In genomic region chr10:23437987-23438546, GRCh38 we compare ENCODE assay signal across 8 cellular contexts. TPM values are rescaled to one million over a fixed set of nuclear protein-coding genes. Genes with fewer than 3 reads are reported as not detected.
DNase-seq lines count a peak whose midpoint lies in the region; ATAC-seq and TF ChIP-seq lines count a peak whose summit lies in the region.

No MANE protein-coding gene starts in this region.

- H3K27me3 ChIP-seq in BE2C (peaks cover 21% of the 10 kb centered on the region), ectodermal cell (ENCODE audit: control insufficient read depth, insufficient read depth, low read length, poor library complexity, severe bottlenecking) (peaks cover 16% of the 10 kb centered on the region)

- H3K4me1 ChIP-seq in BE2C (no peaks in the 10 kb centered on the region), ectodermal cell (ENCODE audit: control insufficient read depth, insufficient read depth, low read length) (no peaks in the 10 kb centered on the region)

- peak overlapping the region; percentile 55 for H3K4me3 ChIP-seq in BE2C (ENCODE audit: low read depth, low read length)
- H3K4me3 ChIP-seq in NB4 (ENCODE audit: low read depth, low read length), result peak overlapping the region; percentile 53
- peak overlapping the region; percentile 76 for H3K4me3 ChIP-seq in ectodermal cell (ENCODE audit: insufficient read depth, low read depth, low read length)

- H3K36me3 ChIP-seq in BE2C (no peaks in the 10 kb centered on the region), ectodermal cell (ENCODE audit: control insufficient read depth, insufficient read depth, low read length) (no peaks in the 10 kb centered on the region)

- peak overlapping the region; percentile 81 for H3K4me3 Mint-ChIP-seq in nephron progenitor cell

- H3K36me3 Mint-ChIP-seq in nephron progenitor cell (ENCODE audit: low read depth), result no peaks in the 10 kb centered on the region

- H3K4me1 Mint-ChIP-seq in nephron progenitor cell, result peaks cover 25% of the 10 kb centered on the region

- H3K9me3 Mint-ChIP-seq in nephron progenitor cell, result no peaks in the 10 kb centered on the region

- WGBS in ectodermal cell, 2 experiments, result 90 to 94% methylated on average over 20 of the region's 20 CpGs

- ATAC-seq in HG02884 (IDR thresholded peaks at IDR 0.05; ENCODE audit: unreplicated experiment) (no peak), GM21786 (IDR thresholded peaks at IDR 0.05; ENCODE audit: unreplicated experiment) (no peak)

- no peak overlapping the region for H3K27ac ChIP-seq in ectodermal cell (ENCODE audit: insufficient read depth, low read depth, low read length, poor library complexity, severe bottlenecking)

- TF ChIP-seq CTCF in BE2C (IDR thresholded peaks at IDR 0.05; ENCODE audit: low read depth, low read length), result no peak
- TF ChIP-seq CTCF in NB4 (IDR thresholded peaks at IDR 0.05; ENCODE audit: low read depth, low read length), result no peak
- no peak for TF ChIP-seq CTCF in nephron progenitor cell (IDR thresholded peaks at IDR 0.05)

- no peak for TF ChIP-seq POLR2A in NB4 (IDR thresholded peaks at IDR 0.05; ENCODE audit: extremely low read depth, insufficient read length)

- DNase-seq in BE2C (no peak), NB4 (ENCODE audit: low read depth) (no peak), nephron progenitor cell (no peak), COLO668 (lab: John Stamatoyannopoulos, UW; ENCODE audit: unreplicated experiment) (no peak)
- DNase-seq in stimulated activated CD4-positive, alpha-beta T cell treated with anti-CD3 and anti-CD28 coated beads, Interleukin-4, amount 100 ng/mL, for 24 hours, result no peak

- no peaks in the 10 kb centered on the region for H3K9me3 ChIP-seq in BE2C
- H3K9me3 ChIP-seq in ectodermal cell (ENCODE audit: control insufficient read depth, low read length), result no peaks in the 10 kb centered on the region

- H3K27ac Mint-ChIP-seq in nephron progenitor cell, result peak overlapping the region; percentile 64

- peaks cover 20% of the 10 kb centered on the region for H3K27me3 Mint-ChIP-seq in nephron progenitor cell (ENCODE audit: low read depth, poor library complexity)

RNA-seq across cellular contexts. Expression of gene OTUD1, which starts 0.8 kb away (rescaled TPM):
- 0.74 TPM for polyA plus RNA-seq in BE2C (2012; ENCODE audit: insufficient read depth, insufficient read length, low read depth)
- 4.5 TPM for polyA plus RNA-seq in ectodermal cell (2013, experiment 1 of 4)
- polyA plus RNA-seq in ectodermal cell (2013, experiment 2 of 4), result 4.7 TPM
- 5.0 TPM for polyA plus RNA-seq in ectodermal cell (2013, experiment 3 of 4)
- polyA plus RNA-seq in ectodermal cell (2013, experiment 4 of 4), result 5.7 TPM
